Comparison of ENCODE assay signal across 9 cellular contexts in genomic region chr2:148022882-148023281, GRCh38. TPM values are rescaled to one million over a fixed set of nuclear protein-coding genes. Genes with fewer than 3 reads are reported as not detected.
A peak's percentile ranks its signal among the peaks of the same experiment; 100 is the strongest.
DNase-seq lines count a peak whose midpoint lies in the region; ATAC-seq and TF ChIP-seq lines count a peak whose summit lies in the region.
"Had no signal": no experiment of that assay in that cellular context is flagged by ENCODE, and none has a peak within 500 bp of the region (broad histone marks: within the 10 kb centered on the region; RNA-seq: fewer than 3 reads in every experiment).

No MANE protein-coding gene starts in this region.

- H3K4me1 Mint-ChIP-seq in H9: peaks cover 25 to 32% of the 10 kb centered on the region in 2 experiments
- peaks cover 28% of the 10 kb centered on the region for H3K4me1 Mint-ChIP-seq in activated naive CD8-positive, alpha-beta T cell treated with anti-CD3 and anti-CD28 coated beads, Interleukin-2, amount 10 ng/mL, durations not matched to agents 7 days and 5 days

- H3K27me3 Mint-ChIP-seq in H9 (ENCODE audit: low read depth): no peaks in the 10 kb centered on the region
- no peaks in the 10 kb centered on the region for H3K27me3 Mint-ChIP-seq in activated naive CD8-positive, alpha-beta T cell treated with anti-CD3 and anti-CD28 coated beads, Interleukin-2, amount 10 ng/mL, durations not matched to agents 7 days and 5 days

- H3K27me3 ChIP-seq in H9 (ENCODE audit: insufficient read depth, low read length) (no peaks in the 10 kb centered on the region), mesenchymal stem cell (ENCODE audit: control insufficient read depth in 1 of 2, insufficient read depth in 1 of 2, low read length in 2 of 2) (no peaks in the 10 kb centered on the region), uterus (no peaks in the 10 kb centered on the region)

- H3K27ac Mint-ChIP-seq in H9: peak overlapping the region in 1 of 3 experiments; percentile 63; a peak in 2 of 7 replicates
- H3K27ac Mint-ChIP-seq in activated naive CD8-positive, alpha-beta T cell treated with anti-CD3 and anti-CD28 coated beads, Interleukin-2, amount 10 ng/mL, durations not matched to agents 7 days and 5 days: peak overlapping the region; percentile 62

- H3K79me1 ChIP-seq in H9 (ENCODE audit: insufficient read depth, low read depth, low read length, poor library complexity, severe bottlenecking): peaks cover 3% of the 10 kb centered on the region
- H3K79me1 ChIP-seq in mesenchymal stem cell (replicated peaks; ENCODE audit: low read length, poor library complexity, severe bottlenecking): peaks cover 3% of the 10 kb centered on the region

- H4K8ac ChIP-seq in H9 (replicated peaks; ENCODE audit: insufficient read length, low read depth, low read length) (no peak overlapping the region), mesenchymal stem cell (ENCODE audit: low read length) (no peak overlapping the region)

- H3K23ac ChIP-seq in H9 (ENCODE audit: insufficient read length, low read depth, low read length) (no peak overlapping the region), mesenchymal stem cell (ENCODE audit: low read length in 2 of 2) (no peak overlapping the region)

- H3K56ac ChIP-seq in H9 (ENCODE audit: insufficient read length, low read depth, low read length): no peak overlapping the region

- H2BK5ac ChIP-seq in H9 (ENCODE audit: insufficient read length, low read length) (no peak overlapping the region), mesenchymal stem cell (ENCODE audit: low read depth, low read length, poor library complexity, severe bottlenecking) (no peak overlapping the region)

- CTCF ChIA-PET in AG04449 (lab: Yijun Ruan, JAX): interaction anchor here (1.5 to 3.7 kb wide), 2 partner anchors 9 to 486 kb away, joined by 3 to 13 read pairs; no protein-coding TSS in a partner anchor

- no peak overlapping the region for H3K18ac ChIP-seq in H9 (ENCODE audit: insufficient read length, low read depth, low read length)
- no peak overlapping the region for H3K18ac ChIP-seq in mesenchymal stem cell (ENCODE audit: low read depth in 1 of 2, low read length in 2 of 2)

- H3K4me3 ChIP-seq in AG04449 (ENCODE audit: low read depth, low read length) (peak overlapping the region; percentile 98), mesenchymal stem cell (ENCODE audit: insufficient read depth in 1 of 2, low read depth in 1 of 2, low read length in 2 of 2) (peak overlapping the region in 1 of 2 experiments; percentile 97), uterus (no peak overlapping the region)

- H2BK120ac ChIP-seq in H9 (ENCODE audit: low read depth, low read length, poor library complexity, severe bottlenecking): no peak overlapping the region
- H2BK120ac ChIP-seq in mesenchymal stem cell (ENCODE audit: low read depth, low read length): no peak overlapping the region

- H2AFZ ChIP-seq in H9 (ENCODE audit: low read length) (no peak overlapping the region), mesenchymal stem cell (ENCODE audit: low read depth, low read length) (no peak overlapping the region)

- DNase-seq in AG04449 (ENCODE audit: low read depth, low spot score) (no peak), H9 (no peak), mesenchymal stem cell (no peak), NCI-H2107 (lab: John Stamatoyannopoulos, UW) (no peak), NCI-H1092 (lab: John Stamatoyannopoulos, UW) (no peak), uterus (no peak)
- DNase-seq in activated naive CD8-positive, alpha-beta T cell treated with anti-CD3 and anti-CD28 coated beads, Interleukin-2, amount 10 ng/mL, durations not matched to agents 7 days and 5 days: no peak
- DNase-seq: EL had no signal

- H4K20me1 ChIP-seq in H9 (ENCODE audit: control insufficient read depth, insufficient read depth, insufficient read length): no peaks in the 10 kb centered on the region

- no peaks in the 10 kb centered on the region for H3K36me3 Mint-ChIP-seq in H9 (ENCODE audit: insufficient read depth in 1 of 3, low read depth in 3 of 3)
- peaks cover 10% of the 10 kb centered on the region for H3K36me3 Mint-ChIP-seq in activated naive CD8-positive, alpha-beta T cell treated with anti-CD3 and anti-CD28 coated beads, Interleukin-2, amount 10 ng/mL, durations not matched to agents 7 days and 5 days

- H3K79me2 ChIP-seq in H9 (ENCODE audit: insufficient read depth, low read length): peaks cover 32% of the 10 kb centered on the region; the same call in 1 of the 2 replicates

- H4K91ac ChIP-seq in H9 (ENCODE audit: insufficient read length, low read depth, low read length): no peak overlapping the region
- no peak overlapping the region for H4K91ac ChIP-seq in mesenchymal stem cell (ENCODE audit: low read length)

- no peak overlapping the region for H4K5ac ChIP-seq in H9 (ENCODE audit: insufficient read length, low read depth, low read length)

- H3K9me3 ChIP-seq in H9 (ENCODE audit: control insufficient read depth, low read depth, low read length): no peaks in the 10 kb centered on the region
- H3K9me3 ChIP-seq in mesenchymal stem cell (ENCODE audit: control insufficient read depth, low read length): no peaks in the 10 kb centered on the region
- no peaks in the 10 kb centered on the region for H3K9me3 ChIP-seq in uterus

- H3T11ph ChIP-seq in H9 (ENCODE audit: low read length): no peak overlapping the region

- H3K14ac ChIP-seq in H9 (ENCODE audit: insufficient read depth, low read length) (no peak overlapping the region), mesenchymal stem cell (ENCODE audit: low read length in 2 of 2) (no peak overlapping the region)

- H3K9me3 Mint-ChIP-seq in H9: no peaks in the 10 kb centered on the region
- H3K9me3 Mint-ChIP-seq in activated naive CD8-positive, alpha-beta T cell treated with anti-CD3 and anti-CD28 coated beads, Interleukin-2, amount 10 ng/mL, durations not matched to agents 7 days and 5 days: no peaks in the 10 kb centered on the region

- H2BK20ac ChIP-seq in H9 (ENCODE audit: low read depth, low read length, poor library complexity, severe bottlenecking): no peak overlapping the region

- H2BK12ac ChIP-seq in H9 (ENCODE audit: insufficient read length, low read depth, low read length) (no peak overlapping the region), mesenchymal stem cell (ENCODE audit: low read length in 2 of 2) (no peak overlapping the region)

- peaks cover 12% of the 10 kb centered on the region for H3K23me2 ChIP-seq in H9 (ENCODE audit: insufficient read length, low read depth, low read length, poor library complexity, severe bottlenecking)

- H2BK15ac ChIP-seq in H9 (ENCODE audit: low read depth, low read length): no peak overlapping the region
- no peak overlapping the region for H2BK15ac ChIP-seq in mesenchymal stem cell (ENCODE audit: low read depth, poor library complexity, severe bottlenecking)

- no CpG with 5 or more reads among the region's 2 CpGs for WGBS in H9 (ENCODE audit: extremely low coverage, insufficient read length, low lambda C conversion rate)
- WGBS in mesenchymal stem cell: 60% methylated on average over 2 of the region's 2 CpGs

- no peak overlapping the region for H3K9ac ChIP-seq in H9 (ENCODE audit: extremely low read depth, insufficient read length, low read length)
- peak overlapping the region; percentile 97 for H3K9ac ChIP-seq in mesenchymal stem cell (ENCODE audit: low read length)

- ATAC-seq in activated naive CD8-positive, alpha-beta T cell treated with anti-CD3 and anti-CD28 coated beads, Interleukin-2, amount 10 ng/mL, durations not matched to agents 7 days and 5 days (ENCODE audit: low read depth): no peak
- ATAC-seq in HG03175 (IDR thresholded peaks at IDR 0.05; ENCODE audit: unreplicated experiment): no peak

- H3K4me2 ChIP-seq in H9 (ENCODE audit: insufficient read depth, insufficient read length, low read length) (no peak overlapping the region), mesenchymal stem cell (ENCODE audit: low read length, poor library complexity, severe bottlenecking) (peak overlapping the region; percentile 31)

- H3K27ac ChIP-seq in H9 (ENCODE audit: insufficient read length, low read depth, low read length) (no peak overlapping the region), mesenchymal stem cell (ENCODE audit: low read length, poor library complexity, severe bottlenecking) (no peak overlapping the region), uterus (no peak overlapping the region)

- no peak overlapping the region for H2AK5ac ChIP-seq in H9 (ENCODE audit: insufficient read length, low read length)
- H2AK5ac ChIP-seq in mesenchymal stem cell (ENCODE audit: low read length, severe bottlenecking): no peak overlapping the region

- TF ChIP-seq POLR2A in uterus (IDR thresholded peaks at IDR 0.05): no peak

- H3K4me3 Mint-ChIP-seq in H9: peak overlapping the region; percentile 37 to 76
- H3K4me3 Mint-ChIP-seq in activated naive CD8-positive, alpha-beta T cell treated with anti-CD3 and anti-CD28 coated beads, Interleukin-2, amount 10 ng/mL, durations not matched to agents 7 days and 5 days: peak overlapping the region; percentile 99

- POLR2A ChIA-PET in AG04449 (lab: Yijun Ruan, JAX): no interaction called here
- POLR2A ChIA-PET in activated naive CD8-positive, alpha-beta T cell treated with anti-CD3 and anti-CD28 coated beads, Interleukin-2, amount 10 ng/mL, durations not matched to agents 7 days and 5 days (lab: Charles Lee): interaction anchor here (1.1 kb wide), 1 partner anchor 530 kb away, joined by 3 read pairs; no protein-coding TSS in a partner anchor

- H3K4ac ChIP-seq in H9 (ENCODE audit: low read depth, low read length) (no peak overlapping the region), mesenchymal stem cell (ENCODE audit: low read depth in 1 of 2, low read length in 2 of 2) (no peak overlapping the region)

- H3K4me1 ChIP-seq in H9 (ENCODE audit: insufficient read depth, low read length) (no peaks in the 10 kb centered on the region), mesenchymal stem cell (ENCODE audit: control insufficient read depth, insufficient read depth, low read depth, low read length) (peaks cover 5% of the 10 kb centered on the region), uterus (peaks cover 0 to 15% of the 10 kb centered on the region in 2 donors)

- no peak for TF ChIP-seq CTCF in AG04449 (IDR thresholded peaks at IDR 0.05; ENCODE audit: insufficient read depth, low read length, missing control alignments)
- TF ChIP-seq CTCF in H9 (conservative IDR thresholded peaks at IDR 0.05): no peak
- no peak for TF ChIP-seq CTCF in uterus (IDR thresholded peaks at IDR 0.05)

- intact Hi-C loops in uterus (cut with DNase I; ENCODE audit: low total_unique reads): no loop called here

- H3K36me3 ChIP-seq in mesenchymal stem cell (ENCODE audit: control insufficient read depth in 1 of 2, insufficient read depth in 2 of 2, low read depth in 1 of 2, low read length in 2 of 2): peaks cover 0 to 7% of the 10 kb centered on the region in 2 experiments
- H3K36me3 ChIP-seq in uterus: no peaks in the 10 kb centered on the region

RNA-seq across cellular contexts. Expression of gene MBD5, which starts 2.0 kb away (rescaled TPM):
- total RNA-seq in H9 (2021): 22.1 and 23.1 TPM in 2 replicates
- total RNA-seq in activated naive CD8-positive, alpha-beta T cell treated with anti-CD3 and anti-CD28 coated beads, Interleukin-2, amount 10 ng/mL, durations not matched to agents 7 days and 5 days: 10 to 100 TPM; 49.8 to 51.4 TPM
- polyA plus RNA-seq in mesenchymal stem cell (2013, experiment 1 of 2): 17.4 TPM
- polyA plus RNA-seq in mesenchymal stem cell (2013, experiment 2 of 2): 20.2 TPM
- total RNA-seq in uterus: 10 to 100 TPM; 17.4 to 77.9 (median 51.5) TPM

RNA-seq across cellular contexts. Expression of gene ORC4, which starts 2.3 kb away (rescaled TPM):
- 66.0 and 72.9 TPM in 2 replicates for total RNA-seq in H9 (2021)
- 10 to 100 TPM; 40.0 to 42.3 TPM for total RNA-seq in activated naive CD8-positive, alpha-beta T cell treated with anti-CD3 and anti-CD28 coated beads, Interleukin-2, amount 10 ng/mL, durations not matched to agents 7 days and 5 days
- 30.3 TPM for polyA plus RNA-seq in mesenchymal stem cell (2013, experiment 1 of 2)
- polyA plus RNA-seq in mesenchymal stem cell (2013, experiment 2 of 2): 31.1 TPM
- total RNA-seq in uterus: 100 to 1,000 TPM in 1 of 4 donors, 10 to 100 TPM in 2, 1 to 10 TPM in 1; 5.4 to 146 (median 65.0) TPM
